ENCODE assay signal across 1 cellular context in genomic region chr17:8256291-8256690, GRCh38.
TF ChIP-seq lines count a peak whose summit lies in the region.

No MANE protein-coding gene starts in this region.

TF ChIP-seq in GM12878, 131 proteins besides CTCF, POLR2A, EP300 and RAD21 (continued from another document):
- no peak for TF ChIP-seq HSF1 (IDR thresholded peaks at IDR 0.05; ENCODE audit: low read depth, low read length)
- TF ChIP-seq ZNF217 (IDR thresholded peaks at IDR 0.05): no peak
TF ChIP-seq in GM12878: peak in this region for 0.
